8 cellular contexts compared by ENCODE assay signal in genomic region chr7:102982235-102982634, GRCh38.
"Had no signal": no experiment of that assay in that cellular context is flagged by ENCODE, and none has a peak within 500 bp of the region (broad histone marks: within the 10 kb centered on the region; RNA-seq: fewer than 3 reads in every experiment).

No MANE protein-coding gene starts in this region.

- H3K27ac Mint-ChIP-seq: GM23338, H9 had no signal

- H2AFZ ChIP-seq: GM23338 had no signal

- H3K4me3 Mint-ChIP-seq: GM23338, H9 had no signal

- DNase-seq: H9, HCEC 1CT, IMR-90, KBM-7 had no signal

- ATAC-seq: GM23338 had no signal

- H3K4me2 ChIP-seq: GM23338 had no signal

- H3K4me3 ChIP-seq: GM23338 had no signal

- H3K9me3 Mint-ChIP-seq: GM23338 had no signal

- FAIRE-seq: H1, H54, HTR-8/SVneo had no signal
